8 cellular contexts compared by ENCODE assay signal in genomic region chr1:171781167-171781875, GRCh38. TPM values are rescaled to one million over a fixed set of nuclear protein-coding genes. Genes with fewer than 3 reads are reported as not detected.
A peak's percentile ranks its signal among the peaks of the same experiment; 100 is the strongest.
DNase-seq lines count a peak whose midpoint lies in the region; ATAC-seq and TF ChIP-seq lines count a peak whose summit lies in the region.

Gene METTL13, plus strand, starts transcription at chr1:171781660. Its CDS starts 308 bp downstream, at chr1:171781968.

- no peaks in the 10 kb centered on the region for H3K9me3 Mint-ChIP-seq in progenitor cell of endocrine pancreas (ENCODE audit: low read depth)

- peaks cover 17% of the 10 kb centered on the region for H3K4me1 Mint-ChIP-seq in progenitor cell of endocrine pancreas (ENCODE audit: low read depth)

- DNase-seq in NCI-H187 (lab: John Stamatoyannopoulos, UW) (peak; percentile 98 to 100), T-helper 2 cell (peak; percentile 93 to 100 (median 98)), left ventricle myocardium inferior (peak; percentile 99), progenitor cell of endocrine pancreas (ENCODE audit: low spot score, unreplicated experiment) (peak; percentile 96), ureter (ENCODE audit: low spot score) (peak; percentile 99)

- H3K4me1 ChIP-seq in left ventricle myocardium inferior = peaks cover 50% of the 10 kb centered on the region

- H3K27ac ChIP-seq in angular gyrus (ENCODE audit: low read depth, low read length) = peak within 1 kb of the TSS; percentile 75
- H3K27ac ChIP-seq in left ventricle myocardium inferior (replicated peaks) = peak within 1 kb of the TSS; percentile 94

- peaks cover 23% of the 10 kb centered on the region for H3K36me3 ChIP-seq in left ventricle myocardium inferior

- peak within 1 kb of the TSS; percentile 96 for H3K4me3 Mint-ChIP-seq in progenitor cell of endocrine pancreas (ENCODE audit: low read depth)

- TF ChIP-seq CTCF in left ventricle myocardium inferior (IDR thresholded peaks at IDR 0.05; ENCODE audit: borderline replicate concordance) (no peak), progenitor cell of endocrine pancreas (IDR thresholded peaks at IDR 0.05; ENCODE audit: unreplicated experiment) (no peak)

- no peaks in the 10 kb centered on the region for H3K9me3 ChIP-seq in left ventricle myocardium inferior (replicated peaks)

- peak within 1 kb of the TSS; percentile 91 for H3K4me3 ChIP-seq in left ventricle myocardium inferior

- peaks cover 4% of the 10 kb centered on the region for H3K27me3 Mint-ChIP-seq in progenitor cell of endocrine pancreas

- H3K36me3 Mint-ChIP-seq in progenitor cell of endocrine pancreas (ENCODE audit: insufficient read depth) = peaks cover 2% of the 10 kb centered on the region

- intact Hi-C loops in left ventricle myocardium inferior (cut with micrococcal nuclease) = no loop called here

- ATAC-seq in GM18498 (IDR thresholded peaks at IDR 0.05; ENCODE audit: unreplicated experiment) (peak; percentile 99), HG02938 (IDR thresholded peaks at IDR 0.05; ENCODE audit: unreplicated experiment) (peak; percentile 97)

- peak within 1 kb of the TSS; percentile 98 for H3K27ac Mint-ChIP-seq in progenitor cell of endocrine pancreas

- H3K27me3 ChIP-seq in left ventricle myocardium inferior (ENCODE audit: low read depth) = no peaks in the 10 kb centered on the region

RNA-seq across cellular contexts. Expression of gene METTL13, which starts in this region (rescaled TPM):
- 15.8 TPM for total RNA-seq in left ventricle myocardium inferior
- 30.8 and 32.7 TPM in 2 replicates for total RNA-seq in progenitor cell of endocrine pancreas
- total RNA-seq in ureter = 36.3 TPM

Comparison
In these comparisons a context has a peak if more than half of its experiments do, and no peak if none do; other contexts are left out.
1. Peak in every context shown above with its lines: DNase-seq, ATAC-seq, H3K4me3 ChIP-seq and H3K27ac ChIP-seq.